ENCODE assay signal across 19 cellular contexts in genomic region chr10:65952086-65952485, GRCh38.
"Had no signal": no experiment of that assay in that cellular context is flagged by ENCODE, and none has a peak within 500 bp of the region (broad histone marks: within the 10 kb centered on the region; RNA-seq: fewer than 3 reads in every experiment).

No MANE protein-coding gene starts in this region.

- H3K4me1 Mint-ChIP-seq: naive thymus-derived CD4-positive, alpha-beta T cell had no signal

- H3K4me1 ChIP-seq: heart left ventricle, psoas muscle, spleen, transverse colon had no signal

- H3K4me3 Mint-ChIP-seq: naive thymus-derived CD4-positive, alpha-beta T cell had no signal

- DNase-seq: effector memory CD4-positive, alpha-beta T cell; heart left ventricle; hypothalamus; islet precursor cell; mammary epithelial cell; naive thymus-derived CD4-positive, alpha-beta T cell; psoas muscle; retina; spleen; stimulated activated CD4-positive, alpha-beta T cell treated with anti-CD3 and anti-CD28 coated beads, Interleukin-2, amount 100 ng/mL, for 24 hours; stimulated activated naive CD4-positive, alpha-beta T cell; stomach; substantia nigra; transverse colon had no signal

- H3K4me3 ChIP-seq: heart left ventricle, psoas muscle, spleen, stomach, thoracic aorta, transverse colon had no signal

- H3K36me3 Mint-ChIP-seq: naive thymus-derived CD4-positive, alpha-beta T cell had no signal

- H3K27ac ChIP-seq: heart left ventricle, neutrophil, psoas muscle, spleen, stomach, thoracic aorta, transverse colon had no signal

- H3K27me3 ChIP-seq: heart left ventricle, neutrophil, spleen, stomach, transverse colon had no signal

- H3K27me3 Mint-ChIP-seq: naive thymus-derived CD4-positive, alpha-beta T cell had no signal

- H3K36me3 ChIP-seq: heart left ventricle, neutrophil, spleen, stomach, thoracic aorta, transverse colon had no signal

- H3K9me3 ChIP-seq: heart left ventricle, neutrophil, psoas muscle, stomach, thoracic aorta, transverse colon had no signal

- ATAC-seq: esophagus mucosa; heart left ventricle; left lobe of liver; naive thymus-derived CD4-positive, alpha-beta T cell; psoas muscle; sciatic nerve had no signal

- H3K27ac Mint-ChIP-seq: naive thymus-derived CD4-positive, alpha-beta T cell had no signal
